In the genomic region with DNA sequence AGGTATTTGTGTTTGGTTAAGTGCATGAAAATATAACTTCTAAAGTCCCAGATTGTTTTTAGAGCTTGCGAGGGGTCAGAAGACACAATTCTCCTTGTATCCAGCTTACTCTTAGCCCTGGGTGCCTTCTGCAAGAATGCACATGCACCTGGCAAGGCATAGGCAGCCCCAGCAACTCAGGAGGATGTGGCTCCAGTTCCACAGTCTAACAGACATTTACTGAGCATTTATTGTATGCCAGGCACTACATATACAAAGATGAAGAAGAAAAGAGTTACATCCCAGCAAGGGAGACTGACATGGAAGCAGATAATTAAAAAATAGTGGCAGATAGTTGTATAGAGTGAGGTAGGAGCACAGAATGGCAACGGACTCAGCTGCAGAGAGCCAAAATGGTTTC, we compare ENCODE assay signal across 13 cellular contexts.
DNase-seq lines count a peak whose midpoint lies in the region; ATAC-seq and TF ChIP-seq lines count a peak whose summit lies in the region.
"Had no signal": no experiment of that assay in that cellular context is flagged by ENCODE, and none has a peak within 500 bp of the region (broad histone marks: within the 10 kb centered on the region; RNA-seq: fewer than 3 reads in every experiment).

No MANE protein-coding gene starts in this region.

- H3K27ac ChIP-seq in neutrophil (peak overlapping the region; percentile 72), caudate nucleus (ENCODE audit: low read depth, low read length) (no peak overlapping the region)

- H3K4me3 ChIP-seq in neutrophil (ENCODE audit: low read depth in 1 of 2, low read length in 1 of 2), result no peak overlapping the region

- CTCF ChIA-PET in activated CD4-positive, alpha-beta T cell treated with anti-CD3 and anti-CD28 coated beads for 36 hours (lab: Charles Lee), result interaction anchor here (6.3 kb wide), 1 partner anchor 21 kb away, joined by 41 read pairs; no protein-coding TSS in a partner anchor

- H3K4me3 Mint-ChIP-seq in activated CD4-positive, alpha-beta T cell treated with anti-CD3 and anti-CD28 coated beads for 36 hours, result no peak overlapping the region
- H3K4me3 Mint-ChIP-seq: nephron progenitor cell had no signal

- peaks cover 22 to 32% of the 10 kb centered on the region in 2 experiments for H3K4me1 ChIP-seq in neutrophil (ENCODE audit: control insufficient read depth in 1 of 2, insufficient read depth in 1 of 2, low read depth in 1 of 2, low read length in 1 of 2)

- H3K27ac Mint-ChIP-seq in activated CD4-positive, alpha-beta T cell treated with anti-CD3 and anti-CD28 coated beads for 36 hours, result no peak overlapping the region
- H3K27ac Mint-ChIP-seq: nephron progenitor cell had no signal

- no peak for TF ChIP-seq CTCF in neutrophil (IDR thresholded peaks at IDR 0.05)
- TF ChIP-seq CTCF in GM13976 (IDR thresholded peaks at IDR 0.05; ENCODE audit: borderline replicate concordance, control extremely low read depth, extremely low read depth, insufficient read depth, missing control alignments), result no peak

- no peaks in the 10 kb centered on the region for H3K27me3 Mint-ChIP-seq in activated CD4-positive, alpha-beta T cell treated with anti-CD3 and anti-CD28 coated beads for 36 hours

- no peak for DNase-seq in activated CD4-positive, alpha-beta T cell treated with anti-CD3 and anti-CD28 coated beads for 36 hours
- DNase-seq in activated CD4-positive, alpha-beta T cell treated with anti-CD3 and anti-CD28 coated beads, Interleukin-2, amount 50 U/mL, for 4 hours, result no peak
- DNase-seq in caudate nucleus (lab: John Stamatoyannopoulos, UW), result no peak
- no peak for DNase-seq in NCI-H2196 (lab: John Stamatoyannopoulos, UW; ENCODE audit: unreplicated experiment)
- DNase-seq in GM13976 (ENCODE audit: low spot score), result no peak
- DNase-seq: 8988T; left cardiac atrium; NCI-H146; nephron progenitor cell; stimulated activated CD4-positive, alpha-beta T cell treated with anti-CD3 and anti-CD28 coated beads, Interleukin-12 subunit alpha, Interleukin-12 subunit beta, amount 100 ng/mL, for 4 hours had no signal

- no peaks in the 10 kb centered on the region for H3K36me3 Mint-ChIP-seq in activated CD4-positive, alpha-beta T cell treated with anti-CD3 and anti-CD28 coated beads for 36 hours (ENCODE audit: low read depth)

- H3K36me3 ChIP-seq in neutrophil, result no peaks in the 10 kb centered on the region

- intact Hi-C loops in activated CD4-positive, alpha-beta T cell treated with anti-CD3 and anti-CD28 coated beads for 36 hours (cut with DNase I, micrococcal nuclease), result no loop called here

- in situ Hi-C loops in GM13976 (cut with MboI; ENCODE audit: low sequenced_read_pairs, unreplicated experiment), result no loop called here

- H3K4me1 Mint-ChIP-seq in activated CD4-positive, alpha-beta T cell treated with anti-CD3 and anti-CD28 coated beads for 36 hours, result peaks cover 5% of the 10 kb centered on the region

- H3K27me3 ChIP-seq in neutrophil, result no peaks in the 10 kb centered on the region

- POLR2A ChIA-PET in activated CD4-positive, alpha-beta T cell treated with anti-CD3 and anti-CD28 coated beads for 36 hours (lab: Charles Lee), result no interaction called here

- no peaks in the 10 kb centered on the region for H3K9me3 ChIP-seq in neutrophil

- ATAC-seq in activated CD4-positive, alpha-beta T cell treated with anti-CD3 and anti-CD28 coated beads for 36 hours, result peak; percentile 19
- ATAC-seq in HG02588 (IDR thresholded peaks at IDR 0.05; ENCODE audit: unreplicated experiment) (peak; percentile 31), HG03342 (IDR thresholded peaks at IDR 0.05; ENCODE audit: unreplicated experiment) (peak; percentile 20)

- H3K9me3 Mint-ChIP-seq in activated CD4-positive, alpha-beta T cell treated with anti-CD3 and anti-CD28 coated beads for 36 hours (ENCODE audit: low read depth), result no peaks in the 10 kb centered on the region
- H3K9me3 Mint-ChIP-seq: nephron progenitor cell had no signal
